ENCODE assay signal across 8 cellular contexts in genomic region chr5:88683506-88684135, GRCh38.
DNase-seq lines count a peak whose midpoint lies in the region; ATAC-seq and TF ChIP-seq lines count a peak whose summit lies in the region.

No MANE protein-coding gene starts in this region.

- intact Hi-C loops in activated T-helper 1 cell treated with anti-CD3 and anti-CD28 coated beads, Interleukin-12 subunit alpha, Interleukin-12 subunit beta, Interleukin-2, Interleukin-4 antibody, amounts not matched to agents 30 ng/mL and 10 ng/mL and 1 ng/mL, durations not matched to agents 14 hours and 24 hours and 36 hours (cut with micrococcal nuclease) = no loop called here
- intact Hi-C loops in gastrocnemius medialis (cut with DNase I; ENCODE audit: low total_unique reads) = loop anchor here (5.0 kb wide), 1 partner anchor 541 kb away; no protein-coding TSS in a partner anchor
- intact Hi-C loops in cardiac septum (cut with DNase I) = loop anchor here (5.0 to 10.0 kb wide), 2 partner anchors 541 to 1259 kb away; no protein-coding TSS in a partner anchor

- H3K9me3 Mint-ChIP-seq in activated T-helper 1 cell treated with anti-CD3 and anti-CD28 coated beads, Interleukin-12 subunit alpha, Interleukin-12 subunit beta, Interleukin-2, Interleukin-4 antibody, amounts not matched to agents 30 ng/mL and 10 ng/mL and 1 ng/mL, durations not matched to agents 14 hours and 24 hours and 36 hours = no peaks in the 10 kb centered on the region

- no peaks in the 10 kb centered on the region for H3K9me3 ChIP-seq in neuron (ENCODE audit: low read length)
- H3K9me3 ChIP-seq in gastrocnemius medialis = no peaks in the 10 kb centered on the region

- DNase-seq in DMS153 (lab: John Stamatoyannopoulos, UW) (peak; percentile 34), NCI-H1048 (lab: John Stamatoyannopoulos, UW) (peak; percentile 54), gastrocnemius medialis (no peak), cardiac septum (ENCODE audit: low spot score) (no peak), HuH-7 (ENCODE audit: low spot score) (no peak)
- no peak for DNase-seq in activated T-helper 1 cell treated with anti-CD3 and anti-CD28 coated beads, Interleukin-12 subunit alpha, Interleukin-12 subunit beta, Interleukin-2, Interleukin-4 antibody, amounts not matched to agents 30 ng/mL and 10 ng/mL and 1 ng/mL, durations not matched to agents 14 hours and 24 hours and 36 hours (ENCODE audit: low spot score)

- H3K4me3 ChIP-seq in neuron (ENCODE audit: low read length) = peak overlapping the region; percentile 21
- no peak overlapping the region for H3K4me3 ChIP-seq in gastrocnemius medialis

- no peak overlapping the region for H3K4me3 Mint-ChIP-seq in activated T-helper 1 cell treated with anti-CD3 and anti-CD28 coated beads, Interleukin-12 subunit alpha, Interleukin-12 subunit beta, Interleukin-2, Interleukin-4 antibody, amounts not matched to agents 30 ng/mL and 10 ng/mL and 1 ng/mL, durations not matched to agents 14 hours and 24 hours and 36 hours

- H3K27ac Mint-ChIP-seq in activated T-helper 1 cell treated with anti-CD3 and anti-CD28 coated beads, Interleukin-12 subunit alpha, Interleukin-12 subunit beta, Interleukin-2, Interleukin-4 antibody, amounts not matched to agents 30 ng/mL and 10 ng/mL and 1 ng/mL, durations not matched to agents 14 hours and 24 hours and 36 hours = peak overlapping the region; percentile 34

- peaks cover 20% of the 10 kb centered on the region for H3K4me1 Mint-ChIP-seq in activated T-helper 1 cell treated with anti-CD3 and anti-CD28 coated beads, Interleukin-12 subunit alpha, Interleukin-12 subunit beta, Interleukin-2, Interleukin-4 antibody, amounts not matched to agents 30 ng/mL and 10 ng/mL and 1 ng/mL, durations not matched to agents 14 hours and 24 hours and 36 hours (ENCODE audit: low read depth)

- peaks cover 86% of the 10 kb centered on the region for H3K27me3 Mint-ChIP-seq in activated T-helper 1 cell treated with anti-CD3 and anti-CD28 coated beads, Interleukin-12 subunit alpha, Interleukin-12 subunit beta, Interleukin-2, Interleukin-4 antibody, amounts not matched to agents 30 ng/mL and 10 ng/mL and 1 ng/mL, durations not matched to agents 14 hours and 24 hours and 36 hours (ENCODE audit: insufficient read depth)

- no peak for TF ChIP-seq POLR2A in gastrocnemius medialis (IDR thresholded peaks at IDR 0.05)

- no peak for TF ChIP-seq CTCF in gastrocnemius medialis (IDR thresholded peaks at IDR 0.05 in 4 of 5, conservative IDR thresholded peaks at IDR 0.05 in 1 of 5)

- H3K27ac ChIP-seq in gastrocnemius medialis = no peak overlapping the region

- no peak overlapping the region for H2AFZ ChIP-seq in neuron (ENCODE audit: low read depth, low read length)

- H3K27me3 ChIP-seq in neuron (ENCODE audit: insufficient read depth, low read length) = peaks cover 69% of the 10 kb centered on the region
- H3K27me3 ChIP-seq in gastrocnemius medialis = peaks cover 99 to 100% (median 99%) of the 10 kb centered on the region in 3 donors

- peaks cover 2% of the 10 kb centered on the region for H3K36me3 Mint-ChIP-seq in activated T-helper 1 cell treated with anti-CD3 and anti-CD28 coated beads, Interleukin-12 subunit alpha, Interleukin-12 subunit beta, Interleukin-2, Interleukin-4 antibody, amounts not matched to agents 30 ng/mL and 10 ng/mL and 1 ng/mL, durations not matched to agents 14 hours and 24 hours and 36 hours (ENCODE audit: low read depth)

- ATAC-seq in GM21381 (IDR thresholded peaks at IDR 0.05; ENCODE audit: unreplicated experiment) = peak; percentile 50
- no peak for ATAC-seq in gastrocnemius medialis

- H3K4me1 ChIP-seq in neuron (ENCODE audit: insufficient read depth, low read length) (peaks cover 47% of the 10 kb centered on the region), gastrocnemius medialis (peaks cover 7 to 15% of the 10 kb centered on the region in 2 donors)

- in situ Hi-C loops in gastrocnemius medialis (cut with MboI; ENCODE audit: low sequenced_read_pairs in 4 of 4) = loop anchor here (10.0 to 25.0 kb wide), 5 partner anchors 539 to 1271 kb away; partner anchors contain the start of gene CCNH (in 1 of the 4)

- no peaks in the 10 kb centered on the region for H3K36me3 ChIP-seq in neuron (ENCODE audit: insufficient read depth, low read length)
- no peaks in the 10 kb centered on the region for H3K36me3 ChIP-seq in gastrocnemius medialis

Comparison
In these comparisons a context has a peak if more than half of its experiments do, and no peak if none do; other contexts are left out.
1. DNase-seq: peak in DMS153 (single experiment) and NCI-H1048 (single experiment); none in activated T-helper 1 cell treated with anti-CD3 and anti-CD28 coated beads, Interleukin-12 subunit alpha, Interleukin-12 subunit beta, Interleukin-2, Interleukin-4 antibody, amounts not matched to agents 30 ng/mL and 10 ng/mL and 1 ng/mL, durations not matched to agents 14 hours and 24 hours and 36 hours (single experiment), gastrocnemius medialis (0 of 2), cardiac septum (single experiment) and HuH-7 (single experiment).